ENCODE assay signal across 20 cellular contexts in the genomic region with DNA sequence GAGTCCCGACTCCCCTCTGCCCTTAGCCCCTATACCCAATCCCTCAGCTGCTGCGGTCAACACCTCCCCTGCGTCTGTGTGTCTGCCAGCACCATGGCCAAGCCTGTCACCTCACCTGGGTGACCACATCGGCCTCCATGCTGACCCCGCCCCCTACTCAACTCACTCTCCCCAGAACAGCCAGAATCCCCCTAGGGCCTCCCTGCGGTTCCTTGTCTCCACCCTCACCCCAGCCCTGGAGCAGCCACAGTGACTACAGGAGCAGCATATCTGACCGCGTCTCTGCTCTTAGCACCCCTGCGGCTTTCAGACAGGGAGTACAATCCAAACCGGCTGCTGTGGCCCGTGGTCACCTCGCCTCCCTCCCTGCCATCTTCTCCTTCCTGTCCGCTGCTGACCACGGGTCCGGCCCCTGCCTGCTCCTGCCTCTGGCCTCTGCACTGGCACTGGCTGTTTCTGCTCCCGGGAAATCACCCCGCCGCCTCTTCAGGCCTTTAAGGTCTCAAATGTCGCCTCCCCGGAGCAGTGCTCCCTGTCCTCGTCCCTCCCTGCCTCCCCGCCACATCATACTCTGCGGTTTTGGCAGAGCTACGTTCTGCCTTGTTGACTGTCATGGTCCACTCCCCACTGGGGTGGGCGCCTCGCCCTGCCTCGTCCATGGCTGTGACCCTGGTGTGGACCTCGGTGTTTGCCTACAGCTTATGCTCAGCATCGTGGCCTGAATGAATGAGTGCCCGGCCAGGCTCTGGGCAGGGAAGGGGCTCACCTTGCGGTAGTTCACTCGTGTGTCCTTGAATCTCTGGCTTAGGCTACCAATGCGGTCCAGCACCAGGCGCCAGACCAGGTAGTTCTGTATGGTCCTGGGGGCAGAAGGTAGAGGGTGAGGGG. TPM values are rescaled to one million over a fixed set of nuclear protein-coding genes. Genes with fewer than 3 reads are reported as not detected.
A peak's percentile ranks its signal among the peaks of the same experiment; 100 is the strongest.
DNase-seq lines count a peak whose midpoint lies in the region; ATAC-seq and TF ChIP-seq lines count a peak whose summit lies in the region.
"Had no signal": no experiment of that assay in that cellular context is flagged by ENCODE, and none has a peak within 500 bp of the region (broad histone marks: within the 10 kb centered on the region; RNA-seq: fewer than 3 reads in every experiment).

No MANE protein-coding gene starts in this region.

- TF ChIP-seq CTCF in CD14-positive monocyte (IDR thresholded peaks at IDR 0.05) (no peak), H9 (conservative IDR thresholded peaks at IDR 0.05) (no peak), neural progenitor cell (IDR thresholded peaks at IDR 0.05) (no peak)

- no peak overlapping the region for H2BK120ac ChIP-seq in H9 (ENCODE audit: low read depth, low read length, poor library complexity, severe bottlenecking)

- H2AK5ac ChIP-seq in H9 (ENCODE audit: insufficient read length, low read length) = no peak overlapping the region

- no peak overlapping the region for H2BK12ac ChIP-seq in H9 (ENCODE audit: insufficient read length, low read depth, low read length)

- no peak overlapping the region for H2BK5ac ChIP-seq in H9 (ENCODE audit: insufficient read length, low read length)

- no peak overlapping the region for H3K56ac ChIP-seq in H9 (ENCODE audit: insufficient read length, low read depth, low read length)

- no CpG with 5 or more reads among the region's 34 CpGs for WGBS in H9 (ENCODE audit: extremely low coverage, insufficient read length, low lambda C conversion rate)

- no peak overlapping the region for H3K14ac ChIP-seq in H9 (ENCODE audit: insufficient read depth, low read length)

- H3K27me3 Mint-ChIP-seq in CD14-positive monocyte (ENCODE audit: low read depth in 3 of 3) (peaks cover 9 to 37% (median 10%) of the 10 kb centered on the region in 3 donors), H9 (ENCODE audit: low read depth) (peaks cover 24% of the 10 kb centered on the region), neural progenitor cell (ENCODE audit: insufficient read depth, low read depth) (peaks cover 5% of the 10 kb centered on the region)
- peaks cover 30% of the 10 kb centered on the region for H3K27me3 Mint-ChIP-seq in central memory CD8-positive, alpha-beta T cell
- peaks cover 3% of the 10 kb centered on the region for H3K27me3 Mint-ChIP-seq in activated naive CD8-positive, alpha-beta T cell treated with anti-CD3 and anti-CD28 coated beads, Interleukin-2, amount 50 U/mL, for 24 hours

- H3K4me3 ChIP-seq in neural progenitor cell (no peak overlapping the region), MG63 (no peak overlapping the region)
- H3K4me3 ChIP-seq: cardiac muscle cell, HAP-1, thyroid gland had no signal

- DNase-seq in CD14-positive monocyte (ENCODE audit: low spot score) (peak; percentile 34), H9 (peak; percentile 25), neural progenitor cell (ENCODE audit: low spot score) (no peak), MG63 (no peak), NCI-H146 treated with DMSO at 0.1 percent for 48 hours (lab: John Stamatoyannopoulos, UW; ENCODE audit: unreplicated experiment) (no peak)
- no peak for DNase-seq in central memory CD8-positive, alpha-beta T cell (ENCODE audit: low spot score in 2 of 2)
- no peak for DNase-seq in activated naive CD8-positive, alpha-beta T cell treated with anti-CD3 and anti-CD28 coated beads, Interleukin-2, amount 50 U/mL, for 24 hours
- DNase-seq: activated CD4-positive, alpha-beta T cell treated with anti-CD3 and anti-CD28 coated beads, Interleukin-2, amount 10 ng/mL, durations not matched to agents 24 days and 14 days; dermis blood vessel endothelial cell; GDM1; KG1; stimulated activated CD4-positive, alpha-beta T cell treated with anti-CD3 and anti-CD28 coated beads, Interleukin-2, amount 100 ng/mL, for 24 hours; stimulated activated naive CD4-positive, alpha-beta T cell; thyroid gland had no signal

- H3K79me1 ChIP-seq in H9 (ENCODE audit: insufficient read depth, low read depth, low read length, poor library complexity, severe bottlenecking) = no peaks in the 10 kb centered on the region

- no peaks in the 10 kb centered on the region for H3K79me2 ChIP-seq in H9 (ENCODE audit: insufficient read depth, low read length)
- H3K79me2 ChIP-seq in neural progenitor cell (ENCODE audit: low read depth) = no peaks in the 10 kb centered on the region

- H3K4me2 ChIP-seq in H9 (ENCODE audit: insufficient read depth, insufficient read length, low read length) (no peak overlapping the region), neural progenitor cell (no peak overlapping the region)

- H3K4me1 Mint-ChIP-seq in CD14-positive monocyte (peaks cover 4% of the 10 kb centered on the region), H9 (no peaks in the 10 kb centered on the region), neural progenitor cell (peaks cover 10% of the 10 kb centered on the region)
- H3K4me1 Mint-ChIP-seq in central memory CD8-positive, alpha-beta T cell = no peaks in the 10 kb centered on the region
- peaks cover 1% of the 10 kb centered on the region for H3K4me1 Mint-ChIP-seq in activated naive CD8-positive, alpha-beta T cell treated with anti-CD3 and anti-CD28 coated beads, Interleukin-2, amount 50 U/mL, for 24 hours
- H3K4me1 Mint-ChIP-seq: nephron had no signal

- no peak overlapping the region for H2AFZ ChIP-seq in H9 (ENCODE audit: low read length)
- no peak overlapping the region for H2AFZ ChIP-seq in neural progenitor cell (replicated peaks)

- H3K36me3 Mint-ChIP-seq in CD14-positive monocyte (no peaks in the 10 kb centered on the region), H9 (ENCODE audit: insufficient read depth in 1 of 3, low read depth in 3 of 3) (no peaks in the 10 kb centered on the region), neural progenitor cell (no peaks in the 10 kb centered on the region)
- peaks cover 1% of the 10 kb centered on the region for H3K36me3 Mint-ChIP-seq in central memory CD8-positive, alpha-beta T cell (ENCODE audit: insufficient read depth)
- no peaks in the 10 kb centered on the region for H3K36me3 Mint-ChIP-seq in activated naive CD8-positive, alpha-beta T cell treated with anti-CD3 and anti-CD28 coated beads, Interleukin-2, amount 50 U/mL, for 24 hours (ENCODE audit: low read depth)
- H3K36me3 Mint-ChIP-seq: mesothelial cell of epicardium had no signal

- H2BK20ac ChIP-seq in H9 (ENCODE audit: low read depth, low read length, poor library complexity, severe bottlenecking) = no peak overlapping the region

- H3K4me1 ChIP-seq in H9 (ENCODE audit: insufficient read depth, low read length) (no peaks in the 10 kb centered on the region), neural progenitor cell (no peaks in the 10 kb centered on the region)
- H3K4me1 ChIP-seq: HAP-1 had no signal

- H3K18ac ChIP-seq in H9 (ENCODE audit: insufficient read length, low read depth, low read length) = no peak overlapping the region

- intact Hi-C loops in CD14-positive monocyte (cut with micrococcal nuclease) = no loop called here

- H3K23me2 ChIP-seq in H9 (ENCODE audit: insufficient read length, low read depth, low read length, poor library complexity, severe bottlenecking) = no peaks in the 10 kb centered on the region

- no peaks in the 10 kb centered on the region for H4K20me1 ChIP-seq in H9 (ENCODE audit: control insufficient read depth, insufficient read depth, insufficient read length)
- H4K20me1 ChIP-seq in neural progenitor cell (ENCODE audit: low read depth) = no peaks in the 10 kb centered on the region

- H3K9me3 ChIP-seq in H9 (ENCODE audit: control insufficient read depth, low read depth, low read length) = no peaks in the 10 kb centered on the region
- H3K9me3 ChIP-seq in neural progenitor cell (ENCODE audit: low read depth) = no peaks in the 10 kb centered on the region
- H3K9me3 ChIP-seq in MG63 = no peaks in the 10 kb centered on the region; the same call in 1 of the 2 replicates
- H3K9me3 ChIP-seq: HAP-1, thyroid gland had no signal

- no peak for ATAC-seq in central memory CD8-positive, alpha-beta T cell (replicated peaks; ENCODE audit: extremely low read depth, poor library complexity, severe bottlenecking)
- no peak for ATAC-seq in activated naive CD8-positive, alpha-beta T cell treated with anti-CD3 and anti-CD28 coated beads, Interleukin-2, amount 50 U/mL, for 24 hours
- ATAC-seq: left colon had no signal

- H3K4ac ChIP-seq in H9 (ENCODE audit: low read depth, low read length) = no peak overlapping the region

- H3K9ac ChIP-seq in H9 (ENCODE audit: extremely low read depth, insufficient read length, low read length) (no peak overlapping the region), neural progenitor cell (no peak overlapping the region)

- no peaks in the 10 kb centered on the region for H3F3A ChIP-seq in neural progenitor cell (ENCODE audit: low read depth)

- H3T11ph ChIP-seq in H9 (ENCODE audit: low read length) = no peak overlapping the region

- peaks cover 0 to 14% (median 3%) of the 10 kb centered on the region in 7 donors for H3K9me3 Mint-ChIP-seq in CD14-positive monocyte
- H3K9me3 Mint-ChIP-seq in H9 = peaks cover 3 to 9% of the 10 kb centered on the region in 2 experiments; a peak in 3 of 5 replicates
- H3K9me3 Mint-ChIP-seq in central memory CD8-positive, alpha-beta T cell = peaks cover 5% of the 10 kb centered on the region
- H3K9me3 Mint-ChIP-seq in neural progenitor cell = peaks cover 3% of the 10 kb centered on the region
- peaks cover 4% of the 10 kb centered on the region for H3K9me3 Mint-ChIP-seq in activated naive CD8-positive, alpha-beta T cell treated with anti-CD3 and anti-CD28 coated beads, Interleukin-2, amount 50 U/mL, for 24 hours
- H3K9me3 Mint-ChIP-seq: activated CD4-positive, alpha-beta T cell treated with anti-CD3 and anti-CD28 coated beads, Interleukin-2, amount 10 ng/mL, durations not matched to agents 24 days and 14 days had no signal

- H3K27me3 ChIP-seq in H9 (ENCODE audit: insufficient read depth, low read length) = no peaks in the 10 kb centered on the region
- peaks cover 18% of the 10 kb centered on the region for H3K27me3 ChIP-seq in neural progenitor cell
- 0 out of 2 replicates have a peak, but pooled peaks cover 3% of the 10 kb centered on the region for H3K27me3 ChIP-seq in MG63
- H3K27me3 ChIP-seq: cardiac muscle cell, thyroid gland had no signal

- no peak overlapping the region for H2BK15ac ChIP-seq in H9 (ENCODE audit: low read depth, low read length)

- no peak overlapping the region for H3K27ac ChIP-seq in H9 (ENCODE audit: insufficient read length, low read depth, low read length)
- no peak overlapping the region for H3K27ac ChIP-seq in neural progenitor cell
- H3K27ac ChIP-seq: cardiac muscle cell, thyroid gland had no signal

- H4K5ac ChIP-seq in H9 (ENCODE audit: insufficient read length, low read depth, low read length) = no peak overlapping the region

- no peak overlapping the region for H4K91ac ChIP-seq in H9 (ENCODE audit: insufficient read length, low read depth, low read length)

- H3K27ac Mint-ChIP-seq in CD14-positive monocyte = no peak overlapping the region
- H3K27ac Mint-ChIP-seq in H9 = no peak overlapping the region
- H3K27ac Mint-ChIP-seq in central memory CD8-positive, alpha-beta T cell (ENCODE audit: low read depth) = peak overlapping the region; percentile 4
- peak overlapping the region; percentile 34 for H3K27ac Mint-ChIP-seq in neural progenitor cell
- no peak overlapping the region for H3K27ac Mint-ChIP-seq in activated naive CD8-positive, alpha-beta T cell treated with anti-CD3 and anti-CD28 coated beads, Interleukin-2, amount 50 U/mL, for 24 hours
- H3K27ac Mint-ChIP-seq: activated CD4-positive, alpha-beta T cell treated with anti-CD3 and anti-CD28 coated beads, Interleukin-2, amount 10 ng/mL, durations not matched to agents 24 days and 14 days; mesothelial cell of epicardium; nephron had no signal

- H3K23ac ChIP-seq in H9 (ENCODE audit: insufficient read length, low read depth, low read length) = no peak overlapping the region

- H4K8ac ChIP-seq in H9 (replicated peaks; ENCODE audit: insufficient read length, low read depth, low read length) = no peak overlapping the region

- H3K36me3 ChIP-seq in neural progenitor cell (no peaks in the 10 kb centered on the region), MG63 (no peaks in the 10 kb centered on the region)
- H3K36me3 ChIP-seq: cardiac muscle cell, HAP-1, thyroid gland had no signal

- H3K4me3 Mint-ChIP-seq in CD14-positive monocyte (no peak overlapping the region), H9 (no peak overlapping the region), neural progenitor cell (no peak overlapping the region)
- H3K4me3 Mint-ChIP-seq in central memory CD8-positive, alpha-beta T cell = no peak overlapping the region
- H3K4me3 Mint-ChIP-seq in activated naive CD8-positive, alpha-beta T cell treated with anti-CD3 and anti-CD28 coated beads, Interleukin-2, amount 50 U/mL, for 24 hours = no peak overlapping the region
- H3K4me3 Mint-ChIP-seq: activated CD4-positive, alpha-beta T cell treated with anti-CD3 and anti-CD28 coated beads, Interleukin-2, amount 10 ng/mL, durations not matched to agents 24 days and 14 days; mesothelial cell of epicardium; nephron had no signal

RNA-seq across cellular contexts. Expression of a gene that starts 11.1 kb away (rescaled TPM):
- polyA plus RNA-seq in CD14-positive monocyte = 1 to 10 TPM; 3.6 to 6.0 TPM
- total RNA-seq in H9 (2021) (40.7 and 49.6 TPM in 2 replicates), neural progenitor cell (ENCODE audit: low replicate concordance) (10.0 and 29.6 TPM in 2 replicates)
- 9.6 and 12.3 TPM in 2 replicates for total RNA-seq in MG63 (2014; rRNA removed; shearing (Covaris generic); ENCODE audit: low replicate concordance)

RNA-seq across cellular contexts. Expression of a gene that starts 35.1 kb away (rescaled TPM):
- 1 to 10 TPM; 1.1 to 4.4 TPM for polyA plus RNA-seq in CD14-positive monocyte
- 0.42 and 0.59 TPM in 2 replicates for total RNA-seq in H9 (2021)
- 0.19 and 0.31 TPM in 2 replicates for total RNA-seq in neural progenitor cell (ENCODE audit: low replicate concordance)
- total RNA-seq in MG63 (2014; rRNA removed; shearing (Covaris generic); ENCODE audit: low replicate concordance) = not detected in 2 replicates
- total RNA-seq: cardiac muscle cell, OCI-LY7 had no signal
- polyA plus RNA-seq: cardiac muscle cell had no signal

RNA-seq across cellular contexts. Expression of a gene that starts 41.5 kb away (rescaled TPM):
- polyA plus RNA-seq in CD14-positive monocyte = 10 to 100 TPM; 62.1 to 64.4 TPM
- total RNA-seq in H9 (2021) (0.29 and 0.57 TPM in 2 replicates), neural progenitor cell (ENCODE audit: low replicate concordance) (0.65 TPM in 1 of 2 replicates, not detected in the other)
- 0.15 and 4.5 TPM in 2 replicates for total RNA-seq in MG63 (2014; rRNA removed; shearing (Covaris generic); ENCODE audit: low replicate concordance)

Comparison
In these comparisons a context has a peak if more than half of its experiments do, and no peak if none do; other contexts are left out.
1. DNase-seq: peak in CD14-positive monocyte (single experiment) and H9 (single experiment); none in central memory CD8-positive, alpha-beta T cell (0 of 2), neural progenitor cell (single experiment), MG63 (single experiment), NCI-H146 treated with DMSO at 0.1 percent for 48 hours (single experiment) and activated naive CD8-positive, alpha-beta T cell treated with anti-CD3 and anti-CD28 coated beads, Interleukin-2, amount 50 U/mL, for 24 hours (single experiment).
2. H3K27ac Mint-ChIP-seq: peak in central memory CD8-positive, alpha-beta T cell (single experiment) and neural progenitor cell (single experiment); none in CD14-positive monocyte (0 of 7), H9 (0 of 3) and activated naive CD8-positive, alpha-beta T cell treated with anti-CD3 and anti-CD28 coated beads, Interleukin-2, amount 50 U/mL, for 24 hours (single experiment).